Comparison of ENCODE assay signal across 15 cellular contexts in the genomic region with DNA sequence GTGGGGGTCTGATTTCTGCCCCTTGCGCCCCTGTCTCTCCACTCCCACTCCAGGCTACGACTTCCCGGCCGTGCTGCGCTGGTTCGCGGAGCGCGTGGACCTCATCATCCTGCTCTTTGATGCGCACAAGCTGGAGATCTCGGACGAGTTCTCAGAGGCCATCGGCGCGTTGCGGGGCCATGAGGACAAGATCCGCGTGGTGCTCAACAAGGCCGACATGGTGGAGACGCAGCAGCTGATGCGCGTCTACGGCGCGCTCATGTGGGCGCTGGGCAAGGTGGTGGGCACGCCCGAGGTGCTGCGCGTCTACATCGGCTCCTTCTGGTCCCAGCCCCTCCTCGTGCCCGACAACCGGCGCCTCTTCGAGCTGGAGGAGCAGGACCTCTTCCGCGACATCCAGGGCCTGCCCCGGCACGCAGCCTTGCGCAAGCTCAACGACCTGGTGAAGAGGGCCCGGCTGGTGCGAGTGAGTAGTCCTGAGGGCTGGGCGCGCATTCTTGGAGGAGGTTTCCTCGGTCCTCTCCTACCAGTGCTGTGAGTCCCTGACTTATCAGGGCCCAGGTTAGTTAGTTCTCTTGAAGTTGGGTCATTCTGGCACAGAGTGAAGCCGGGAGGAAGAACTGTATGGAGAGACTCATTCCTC. TPM values are rescaled to one million over a fixed set of nuclear protein-coding genes. Genes with fewer than 3 reads are reported as not detected.
A peak's percentile ranks its signal among the peaks of the same experiment; 100 is the strongest.
DNase-seq lines count a peak whose midpoint lies in the region; ATAC-seq and TF ChIP-seq lines count a peak whose summit lies in the region.
"Had no signal": no experiment of that assay in that cellular context is flagged by ENCODE, and none has a peak within 500 bp of the region (broad histone marks: within the 10 kb centered on the region; RNA-seq: fewer than 3 reads in every experiment).

No MANE protein-coding gene starts in this region.

- DNase-seq in HCT116 (ENCODE audit: low read depth, low spot score) (no peak), RWPE1 (ENCODE audit: low spot score) (peak; percentile 78), fibroblast of lung (ENCODE audit: low read depth in 2 of 2) (no peak), suprapubic skin (ENCODE audit: low spot score in 2 of 2) (no peak), germinal center (ENCODE audit: low spot score) (no peak), HK-2 (ENCODE audit: unreplicated experiment) (no peak), Kasumi-1 (lab: John Stamatoyannopoulos, UW) (no peak)
- DNase-seq: activated CD4-positive, alpha-beta T cell treated with anti-CD3 and anti-CD28 coated beads for 1 hour; activated T-cell treated with anti-CD3 and anti-CD28 coated beads, Interleukin-2, amount 50 U/mL, for 24 hours; aorta; C1 segment of cervical spinal cord; effector CD4-positive, alpha-beta T cell; NCI-H524 treated with DMSO at 0.1 percent for 48 hours had no signal

- H3K9me3 ChIP-seq in HCT116 (ENCODE audit: control insufficient read depth in 1 of 2, insufficient read depth in 1 of 2, low read depth in 1 of 2, low read length in 2 of 2) (no peaks in the 10 kb centered on the region), fibroblast of lung (ENCODE audit: control insufficient read depth, insufficient read depth, low read depth, low read length) (no peaks in the 10 kb centered on the region), suprapubic skin (no peaks in the 10 kb centered on the region)
- H3K9me3 ChIP-seq: MG63 had no signal

- H2AFZ ChIP-seq in HCT116 (ENCODE audit: low read depth, low read length, poor library complexity, severe bottlenecking) (no peak overlapping the region), fibroblast of lung (ENCODE audit: low read length) (no peak overlapping the region)

- H3K4me2 ChIP-seq in HCT116 (ENCODE audit: low read length) (peak overlapping the region; percentile 49), fibroblast of lung (ENCODE audit: extremely low read depth, insufficient read depth, low read length) (no peak overlapping the region)

- RAD21 ChIA-PET in HCT116 (lab: Charles Lee; ENCODE audit: low non-redundant PET in 1 of 2, low total read pairs in 2 of 2, uncharacterized antibody in 2 of 2, unreplicated experiment in 2 of 2) = no interaction called here

- TF ChIP-seq CTCF in HCT116 (IDR thresholded peaks at IDR 0.05 in 2 of 3, conservative IDR thresholded peaks at IDR 0.05 in 1 of 3; ENCODE audit: borderline replicate concordance in 1 of 3, insufficient read depth in 1 of 3, low read depth in 2 of 3, low read length in 2 of 3) = no peak
- TF ChIP-seq CTCF in RWPE1 (conservative IDR thresholded peaks at IDR 0.05; ENCODE audit: low read depth) = no peak
- TF ChIP-seq CTCF in fibroblast of lung (conservative IDR thresholded peaks at IDR 0.05 in 1 of 2, IDR thresholded peaks at IDR 0.05 in 1 of 2; ENCODE audit: low read depth in 1 of 2, low read length in 2 of 2) = no peak
- no peak for TF ChIP-seq CTCF in suprapubic skin (IDR thresholded peaks at IDR 0.05)

- intact Hi-C loops in HCT116 (cut with micrococcal nuclease) = no loop called here

- no peak for TF ChIP-seq RAD21 in HCT116 (IDR thresholded peaks at IDR 0.05; ENCODE audit: low read depth)

- H3K4me3 ChIP-seq in HCT116 (replicated peaks in 1 of 2; ENCODE audit: low read depth in 1 of 2, low read length in 2 of 2) (no peak overlapping the region), fibroblast of lung (replicated peaks in 1 of 4; ENCODE audit: control extremely low read depth in 1 of 4, insufficient read depth in 1 of 4, low read depth in 3 of 4, low read length in 4 of 4) (no peak overlapping the region), suprapubic skin (no peak overlapping the region)
- H3K4me3 ChIP-seq: MG63 had no signal

- peaks cover 7% of the 10 kb centered on the region for H3K79me2 ChIP-seq in HCT116 (ENCODE audit: insufficient read depth, low read length)
- H3K79me2 ChIP-seq in fibroblast of lung (ENCODE audit: control insufficient read depth, insufficient read depth, low read length) = peaks cover 63% of the 10 kb centered on the region

- no peak for ATAC-seq in HCT116
- ATAC-seq in GM18517 (IDR thresholded peaks at IDR 0.05; ENCODE audit: unreplicated experiment) = no peak

- POLR2A ChIA-PET in HCT116 (lab: Charles Lee) (interaction anchor here (0.9 to 1.2 kb wide), 3 partner anchors 13 to 18 kb away, joined by 3 read pairs; partner anchors contain the start of gene EHD2), RWPE1 (lab: Yijun Ruan, JAX; ENCODE audit: low non-redundant PET) (no interaction called here)

- no peaks in the 10 kb centered on the region for H3K27me3 ChIP-seq in HCT116 (ENCODE audit: insufficient read depth, low read length)
- H3K27me3 ChIP-seq in fibroblast of lung (ENCODE audit: control insufficient read depth, insufficient read depth, low read length) = no peaks in the 10 kb centered on the region
- no peaks in the 10 kb centered on the region for H3K27me3 ChIP-seq in suprapubic skin
- H3K27me3 ChIP-seq: MG63 had no signal

- CTCF ChIA-PET in HCT116 (lab: Charles Lee) (interaction anchor here (9.2 kb wide), 1 partner anchor 13 kb away, joined by 62 read pairs; the partner anchor contains the start of gene EHD2), RWPE1 (lab: Yijun Ruan, JAX) (interaction anchor here (0.6 to 1.2 kb wide), 2 partner anchors 13 to 101 kb away, joined by 3 read pairs; no protein-coding TSS in a partner anchor)

- TF ChIP-seq POLR2A in HCT116 (IDR thresholded peaks at IDR 0.05; ENCODE audit: borderline replicate concordance, extremely low read depth, insufficient read depth, insufficient read length) = no peak
- no peak for TF ChIP-seq POLR2A in suprapubic skin (IDR thresholded peaks at IDR 0.05)

- H3K9ac ChIP-seq in HCT116 (ENCODE audit: low read length) (peak overlapping the region; percentile 33), fibroblast of lung (ENCODE audit: insufficient read depth, low read length) (no peak overlapping the region)

- H3K9me2 ChIP-seq in HCT116 (ENCODE audit: insufficient read depth) = no peaks in the 10 kb centered on the region

- WGBS in suprapubic skin = 63% methylated on average over 42 of the region's 48 CpGs

- H3K27ac ChIP-seq in HCT116 (ENCODE audit: low read depth, low read length) (peak overlapping the region; percentile 45), RWPE1 (peak overlapping the region; percentile 99), fibroblast of lung (ENCODE audit: insufficient read depth, low read length) (peak overlapping the region; percentile 50), suprapubic skin (peak overlapping the region; percentile 55)

- H4K20me1 ChIP-seq in HCT116 (ENCODE audit: insufficient read depth) = no peaks in the 10 kb centered on the region
- H4K20me1 ChIP-seq in fibroblast of lung (ENCODE audit: control insufficient read depth, extremely low read depth, insufficient read depth, low read length) = no peaks in the 10 kb centered on the region

- no TSS peak for BruUV-seq in HCT116 (replicated peaks; lab: Mats Ljungman, UMichigan)

- H3K36me3 ChIP-seq in HCT116 (ENCODE audit: control insufficient read depth in 1 of 2, insufficient read depth in 2 of 2, low read length in 2 of 2) (peaks cover 2 to 17% of the 10 kb centered on the region in 2 experiments; a peak in 3 of 4 replicates), fibroblast of lung (ENCODE audit: control insufficient read depth, insufficient read depth, low read length) (peaks cover 41% of the 10 kb centered on the region), suprapubic skin (peaks cover 7% of the 10 kb centered on the region)

- TF ChIP-seq EP300 in suprapubic skin (IDR thresholded peaks at IDR 0.05) = no peak

- H3K4me1 ChIP-seq in HCT116 (ENCODE audit: control insufficient read depth in 1 of 2, insufficient read depth in 2 of 2, low read length in 2 of 2) = peaks cover 42 to 84% of the 10 kb centered on the region in 2 experiments
- H3K4me1 ChIP-seq in fibroblast of lung (ENCODE audit: control insufficient read depth, extremely low read depth, insufficient read depth, low read length) = peaks cover 49% of the 10 kb centered on the region
- H3K4me1 ChIP-seq in suprapubic skin = peaks cover 64% of the 10 kb centered on the region

TF ChIP-seq in HCT116, 20 proteins besides CTCF, POLR2A, EP300 and RAD21:
- TF ChIP-seq SRF (IDR thresholded peaks at IDR 0.05; ENCODE audit: low read depth) = no peak
- peak; percentile 54; the same call in 1 of the 2 replicates for TF ChIP-seq CEBPB (IDR thresholded peaks at IDR 0.05; ENCODE audit: low read depth)

RNA-seq across cellular contexts. Expression of gene EHD2, which starts 12.7 kb away (rescaled TPM):
- total RNA-seq in HCT116 (2021; ENCODE audit: unreplicated experiment) (60.5 TPM), fibroblast of lung (106 and 192 TPM in 2 replicates), suprapubic skin (10 to 100 TPM; 48.5 to 84.7 (median 70.5) TPM)
- polyA plus RNA-seq in HCT116 (2012) = 66.6 and 71.3 TPM in 2 replicates
- 96.5 and 97.0 TPM in 2 replicates for polyA plus RNA-seq in fibroblast of lung
- polyA plus RNA-seq in fibroblast of lung (2012) = 422 and 520 TPM in 2 replicates
- 423 and 614 TPM in 2 replicates for polyA minus RNA-seq in fibroblast of lung (ENCODE audit: low replicate concordance)

RNA-seq across cellular contexts. Expression of gene NOP53, which starts 19.5 kb away (rescaled TPM):
- total RNA-seq in HCT116 (2021; ENCODE audit: unreplicated experiment) = 322 TPM
- 333 and 353 TPM in 2 replicates for polyA plus RNA-seq in HCT116 (2012)
- 59.6 and 110 TPM in 2 replicates for total RNA-seq in fibroblast of lung
- 47.2 and 60.8 TPM in 2 replicates for polyA plus RNA-seq in fibroblast of lung
- polyA plus RNA-seq in fibroblast of lung (2012) = 151 and 182 TPM in 2 replicates
- polyA minus RNA-seq in fibroblast of lung (ENCODE audit: low replicate concordance) = 18.5 and 20.5 TPM in 2 replicates
- 100 to 1,000 TPM; 329 to 412 (median 356) TPM for total RNA-seq in suprapubic skin

RNA-seq across cellular contexts. Expression of gene SELENOW, which starts 52.6 kb away (rescaled TPM):
- total RNA-seq in HCT116 (2021; ENCODE audit: unreplicated experiment) (181 TPM), fibroblast of lung (142 and 155 TPM in 2 replicates), suprapubic skin (100 to 1,000 TPM; 351 to 679 (median 517) TPM)
- polyA plus RNA-seq in HCT116 (2012) = 177 and 232 TPM in 2 replicates
- 187 and 250 TPM in 2 replicates for polyA plus RNA-seq in fibroblast of lung
- polyA plus RNA-seq in fibroblast of lung (2012) = 220 and 279 TPM in 2 replicates
- 261 and 313 TPM in 2 replicates for polyA minus RNA-seq in fibroblast of lung (ENCODE audit: low replicate concordance)

Comparison
In these comparisons a context has a peak if more than half of its experiments do, and no peak if none do; other contexts are left out.
1. H3K27ac ChIP-seq: peak in every context shown above with its lines; median percentile 99 in RWPE1; 55 in suprapubic skin; 50 in fibroblast of lung; 45 in HCT116.